ENCODE assay signal across 8 cellular contexts in the genomic region with DNA sequence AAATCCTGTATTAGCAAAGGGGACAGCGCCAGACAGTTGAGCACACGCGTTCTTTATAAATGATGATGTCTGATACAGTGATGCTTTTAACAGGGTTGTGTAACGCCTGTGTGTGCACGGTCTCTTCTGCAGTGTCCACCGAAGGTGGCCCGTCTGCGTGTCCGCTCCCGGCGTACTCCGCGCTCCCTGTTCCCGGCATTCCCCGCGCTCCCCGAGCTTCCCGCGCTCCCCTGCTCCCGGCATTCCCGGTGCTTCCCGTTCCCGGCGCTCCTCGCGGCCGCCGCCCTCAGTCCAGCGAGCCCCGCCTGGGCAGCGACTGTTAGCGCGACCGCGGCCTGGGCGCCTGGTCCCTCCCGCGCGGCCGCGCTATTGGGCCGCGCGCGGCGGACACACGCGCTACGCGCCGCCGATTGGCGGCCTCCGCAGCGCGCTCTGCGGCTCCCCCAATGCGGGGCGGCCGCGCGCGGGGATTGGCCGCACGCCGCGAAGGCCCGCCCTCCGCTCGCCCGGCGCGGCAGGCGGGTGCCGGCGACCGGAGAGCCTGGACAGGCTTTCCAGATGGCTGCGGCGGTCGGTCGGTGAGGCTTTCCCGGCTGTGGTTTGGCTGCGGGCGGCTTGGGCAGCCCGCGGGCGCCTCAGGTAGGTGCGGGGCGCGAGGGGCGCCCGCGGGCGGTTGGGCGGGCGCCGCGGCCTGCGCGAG. TPM values are rescaled to one million over a fixed set of nuclear protein-coding genes. Genes with fewer than 3 reads are reported as not detected.
A peak's percentile ranks its signal among the peaks of the same experiment; 100 is the strongest.
DNase-seq lines count a peak whose midpoint lies in the region; ATAC-seq, FAIRE-seq and TF ChIP-seq lines count a peak whose summit lies in the region.

DGCR8 (plus strand) TSS at position 497 of the 700 bp plus-strand sequence. CDS start 5,723 bp downstream, outside the sequence.

- H3K4me3 Mint-ChIP-seq in chondrocyte (ENCODE audit: unreplicated experiment): peak within 1 kb of the TSS; percentile 92

- peak within 1 kb of the TSS; percentile 94 for H3K27ac Mint-ChIP-seq in chondrocyte (ENCODE audit: unreplicated experiment)

- TF ChIP-seq CTCF in AG09309 (IDR thresholded peaks at IDR 0.05; ENCODE audit: control insufficient read depth, insufficient read depth, low read depth, low read length, missing control alignments) (no peak), chondrocyte (IDR thresholded peaks at IDR 0.05) (no peak), kidney (IDR thresholded peaks at IDR 0.05; ENCODE audit: borderline replicate concordance, extremely low read depth, insufficient read depth) (no peak)

- no peaks in the 10 kb centered on the region for H3K36me3 Mint-ChIP-seq in chondrocyte (ENCODE audit: low read depth)

- peak; percentile 66 for DNase-seq in AG09309 (ENCODE audit: low read depth)
- peak; percentile 71 for DNase-seq in NCI-H345 treated with DMSO at 0.1 percent for 48 hours (lab: John Stamatoyannopoulos, UW; ENCODE audit: unreplicated experiment)
- peak; percentile 76 for DNase-seq in activated CD4-positive, CD25-positive, alpha-beta regulatory T cell treated with anti-CD3 and anti-CD28 coated beads, Interleukin-2, amount 50 U/mL, for 72 hours
- DNase-seq in chondrocyte (ENCODE audit: low spot score): no peak
- peak; percentile 97 for DNase-seq in kidney
- peak; percentile 26 to 62 (median 31) for DNase-seq in stimulated activated CD4-positive, alpha-beta T cell treated with anti-CD3 and anti-CD28 coated beads, Interleukin-12 subunit alpha, Interleukin-12 subunit beta, amount 100 ng/mL, for 48 hours (ENCODE audit: low read depth in 2 of 3, low spot score in 1 of 3)

- H3K4me1 ChIP-seq in kidney (ENCODE audit: control insufficient read depth in 1 of 2, insufficient read depth in 1 of 2, low read depth in 1 of 2, low read length in 2 of 2): peaks cover 21 to 30% of the 10 kb centered on the region in 2 donors

- ATAC-seq in GM19025 (IDR thresholded peaks at IDR 0.05; ENCODE audit: low read depth, unreplicated experiment): peak; percentile 77
- peak; percentile 80 for ATAC-seq in HG03342 (IDR thresholded peaks at IDR 0.05; ENCODE audit: unreplicated experiment)

- FAIRE-seq in kidney (lab: Jason Lieb, UNC): no peak

- no peaks in the 10 kb centered on the region for H3K36me3 ChIP-seq in kidney (ENCODE audit: control insufficient read depth in 1 of 2, insufficient read depth in 2 of 2, low read length in 2 of 2)

- intact Hi-C loops in kidney (cut with DNase I): no loop called here

- H3K9me3 ChIP-seq in kidney (ENCODE audit: control insufficient read depth in 1 of 2, low read length in 2 of 2): no peaks in the 10 kb centered on the region

- H3K9me3 Mint-ChIP-seq in chondrocyte (ENCODE audit: low read depth): no peaks in the 10 kb centered on the region

- H3K4me3 ChIP-seq in AG09309 (ENCODE audit: control insufficient read depth, low read depth, low read length) (peak within 1 kb of the TSS; percentile 73), kidney (ENCODE audit: low read length in 2 of 2) (peak within 1 kb of the TSS; percentile 89 to 92)

- peak within 1 kb of the TSS; percentile 39 to 75 for H3K27ac ChIP-seq in kidney (ENCODE audit: low read depth in 2 of 2, low read length in 2 of 2)

- peak within 1 kb of the TSS; percentile 76 to 82 for H3K9ac ChIP-seq in kidney (ENCODE audit: low read length in 2 of 2)

- peaks cover 46% of the 10 kb centered on the region for H3K4me1 Mint-ChIP-seq in chondrocyte (ENCODE audit: low read depth)

- H3K27me3 Mint-ChIP-seq in chondrocyte (ENCODE audit: low read depth): no peaks in the 10 kb centered on the region

RNA-seq across cellular contexts. Expression of gene DGCR8, which starts in this region (rescaled TPM):
- total RNA-seq in chondrocyte (30.2 to 38.1 TPM (median 32.5 TPM) in 3 replicates), kidney (40.1 TPM)
- 12.2 TPM for polyA plus RNA-seq in kidney (ENCODE audit: insufficient read depth, low read depth, low replicate concordance)
